Comparison of ENCODE assay signal across 8 cellular contexts in genomic region chr3:169863458-169863899, GRCh38. TPM values are rescaled to one million over a fixed set of nuclear protein-coding genes. Genes with fewer than 3 reads are reported as not detected.
DNase-seq lines count a peak whose midpoint lies in the region; ATAC-seq, FAIRE-seq and TF ChIP-seq lines count a peak whose summit lies in the region.

No MANE protein-coding gene starts in this region.

- no peak overlapping the region for H3K4ac ChIP-seq in trophoblast cell (ENCODE audit: low read depth, low read length)

- no peaks in the 10 kb centered on the region for H3K27me3 ChIP-seq in RWPE2 (ENCODE audit: insufficient read depth, poor library complexity, severe bottlenecking)
- H3K27me3 ChIP-seq in trophoblast cell (ENCODE audit: insufficient read depth, low read length): no peaks in the 10 kb centered on the region

- H3K27ac ChIP-seq in RWPE2 (ENCODE audit: poor library complexity, severe bottlenecking) (no peak overlapping the region), trophoblast cell (ENCODE audit: low read depth, low read length) (no peak overlapping the region)

- no peak overlapping the region for H2BK5ac ChIP-seq in trophoblast cell (ENCODE audit: low read depth, low read length, poor library complexity)

- H4K12ac ChIP-seq in trophoblast cell (ENCODE audit: low read depth, low read length): no peak overlapping the region

- no peaks in the 10 kb centered on the region for H3K79me1 ChIP-seq in trophoblast cell (ENCODE audit: low read length)

- H3K18ac ChIP-seq in trophoblast cell (ENCODE audit: low read length): no peak overlapping the region

- H2BK12ac ChIP-seq in trophoblast cell (ENCODE audit: low read length): no peak overlapping the region

- H3K9me3 ChIP-seq in RWPE2 (ENCODE audit: severe bottlenecking) (no peaks in the 10 kb centered on the region), trophoblast cell (ENCODE audit: insufficient read depth, low read depth, low read length) (no peaks in the 10 kb centered on the region)

- no peak overlapping the region for H3K4me3 ChIP-seq in RWPE2 (ENCODE audit: severe bottlenecking)
- H3K4me3 ChIP-seq in trophoblast cell (ENCODE audit: low read depth, low read length): no peak overlapping the region

- no peak for FAIRE-seq in urothelium cell line (lab: Jason Lieb, UNC)

- no peak overlapping the region for H2AK5ac ChIP-seq in trophoblast cell (ENCODE audit: low read length)

- H4K91ac ChIP-seq in trophoblast cell (ENCODE audit: low read depth, low read length): no peak overlapping the region

- no peak overlapping the region for H2BK120ac ChIP-seq in trophoblast cell (ENCODE audit: insufficient read depth, low read length, poor library complexity)

- H3K4me2 ChIP-seq in trophoblast cell (ENCODE audit: low read length): no peak overlapping the region

- H3K14ac ChIP-seq in trophoblast cell (ENCODE audit: low read length): no peak overlapping the region

- peak; percentile 97 for TF ChIP-seq CTCF in LNCAP (IDR thresholded peaks at IDR 0.05)
- peak; percentile 84 for TF ChIP-seq CTCF in RWPE2 (IDR thresholded peaks at IDR 0.05; ENCODE audit: poor library complexity, severe bottlenecking)

- no peak overlapping the region for H3K23ac ChIP-seq in trophoblast cell (ENCODE audit: low read length)

- peak; percentile 71 for DNase-seq in COLO829 (ENCODE audit: low spot score)
- DNase-seq in RWPE2 (ENCODE audit: low spot score): no peak
- peak in 3 of 4 experiments; percentile 9 to 37 (median 27) for DNase-seq in activated naive CD4-positive, alpha-beta T cell (lab: John Stamatoyannopoulos, UW)
- peak; percentile 67 for DNase-seq in germinal center (ENCODE audit: low spot score)
- peak; percentile 77 to 94 for DNase-seq in trophoblast cell
- DNase-seq in urothelium cell line (ENCODE audit: low spot score): peak; percentile 60

- H3K79me2 ChIP-seq in trophoblast cell (ENCODE audit: control insufficient read depth, insufficient read depth, low read length, poor library complexity): no peaks in the 10 kb centered on the region

- no peak overlapping the region for H4K8ac ChIP-seq in trophoblast cell (ENCODE audit: low read depth, low read length)

- H3K9ac ChIP-seq in trophoblast cell (ENCODE audit: low read length): no peak overlapping the region

- WGBS in trophoblast cell (ENCODE audit: extremely low coverage, insufficient coverage, insufficient read length): no CpG with 5 or more reads among the region's 6 CpGs

- ATAC-seq in GM21515 (IDR thresholded peaks at IDR 0.05; ENCODE audit: unreplicated experiment) (peak; percentile 75), RWPE2 (ENCODE audit: low read depth) (peak; percentile 59; the same call in 2 of the 3 replicates)

- H3K4me1 ChIP-seq in RWPE2 (ENCODE audit: insufficient read depth, poor library complexity, severe bottlenecking) (no peaks in the 10 kb centered on the region), trophoblast cell (ENCODE audit: control insufficient read depth in 1 of 2, insufficient read depth in 2 of 2, low read length in 2 of 2) (no peaks in the 10 kb centered on the region)

- no peak overlapping the region for H2AFZ ChIP-seq in trophoblast cell (ENCODE audit: insufficient read depth, low read length, poor library complexity)

- H3K36me3 ChIP-seq in RWPE2 (ENCODE audit: low read depth) (no peaks in the 10 kb centered on the region), trophoblast cell (ENCODE audit: control insufficient read depth in 1 of 2, insufficient read depth in 2 of 2, low read length in 2 of 2) (no peaks in the 10 kb centered on the region)

RNA-seq across cellular contexts. Expression of gene LRRC31, which starts 6.3 kb away (rescaled TPM):
- not detected in 2 replicates for polyA plus RNA-seq in trophoblast cell (2013)

RNA-seq across cellular contexts. Expression of gene SAMD7, which starts 47.9 kb away (rescaled TPM):
- polyA plus RNA-seq in trophoblast cell (2013): not detected in 2 replicates

RNA-seq across cellular contexts. Expression of gene LRRC34, which starts 50.8 kb away (rescaled TPM):
- 0.37 and 0.49 TPM in 2 replicates for polyA plus RNA-seq in trophoblast cell (2013)

RNA-seq across cellular contexts. Expression of gene LRRIQ4, which starts 50.8 kb away (rescaled TPM):
- 0.03 TPM in 2 replicates for polyA plus RNA-seq in trophoblast cell (2013)
